Comparison of ENCODE assay signal across 9 cellular contexts in the genomic region with DNA sequence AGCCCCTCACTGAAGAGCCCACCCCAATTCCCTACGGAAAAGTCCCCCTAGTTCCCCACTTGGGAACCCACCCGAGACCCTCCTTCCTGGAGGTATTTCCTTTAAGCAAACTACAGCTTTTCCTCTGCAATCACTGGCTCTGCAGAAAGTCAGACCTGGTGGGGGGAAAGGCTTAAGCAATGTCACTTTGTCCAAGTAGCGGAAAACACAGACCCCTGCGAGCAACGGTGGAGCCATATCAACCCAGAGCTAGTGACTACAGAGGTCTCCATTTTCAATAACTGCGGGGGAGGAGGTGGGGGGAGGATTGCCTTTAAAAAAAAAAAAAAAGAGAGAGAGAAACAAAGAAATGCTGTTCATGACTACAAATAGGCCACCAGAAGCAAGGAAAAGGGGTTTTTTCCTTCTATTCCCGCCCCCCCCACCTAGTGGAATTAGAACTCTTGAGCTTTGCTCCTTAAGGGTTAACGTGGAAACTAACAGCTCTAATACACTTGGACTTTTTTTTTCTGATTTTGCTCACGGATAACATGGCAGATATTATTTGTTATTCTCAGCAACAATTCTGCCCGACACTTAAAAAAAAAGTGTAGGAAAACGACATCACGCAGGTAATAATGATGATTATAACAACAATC. TPM values are rescaled to one million over a fixed set of nuclear protein-coding genes. Genes with fewer than 3 reads are reported as not detected.
DNase-seq lines count a peak whose midpoint lies in the region; ATAC-seq, FAIRE-seq and TF ChIP-seq lines count a peak whose summit lies in the region.
"Had no signal": no experiment of that assay in that cellular context is flagged by ENCODE, and none has a peak within 500 bp of the region (broad histone marks: within the 10 kb centered on the region; RNA-seq: fewer than 3 reads in every experiment).

No MANE protein-coding gene starts in this region.

- no peaks in the 10 kb centered on the region for H3K9me2 ChIP-seq in neural cell (ENCODE audit: insufficient read depth, low read length)

- H3K9me1 ChIP-seq in IMR-90 (ENCODE audit: insufficient read depth, low read length) (0 out of 2 replicates have a peak, but pooled peaks cover 4% of the 10 kb centered on the region), endothelial cell of umbilical vein (replicated peaks; ENCODE audit: control insufficient read depth, extremely low read depth, insufficient read depth, low read length) (no peaks in the 10 kb centered on the region)

- POLR2A ChIA-PET in AG04450 (lab: Yijun Ruan, JAX) (interaction anchor here (0.7 to 0.8 kb wide), 2 partner anchors 48 to 167 kb away, joined by 3 to 7 read pairs; no protein-coding TSS in a partner anchor), IMR-90 (lab: Charles Lee; ENCODE audit: unreplicated experiment) (no interaction called here), endothelial cell of umbilical vein (lab: Charles Lee) (interaction anchor here (0.7 kb wide), 1 partner anchor 102 kb away, joined by 5 read pairs; no protein-coding TSS in a partner anchor)

- peak overlapping the region; percentile 83; the same call in 1 of the 2 replicates for H3K4me2 ChIP-seq in IMR-90 (ENCODE audit: low read depth, low read length)
- peak overlapping the region; percentile 95 for H3K4me2 ChIP-seq in endothelial cell of umbilical vein (ENCODE audit: insufficient read depth, low read length)
- peak overlapping the region; percentile 45 for H3K4me2 ChIP-seq in neural cell (ENCODE audit: low read length)

- no peak for TF ChIP-seq EP300 in neural cell (conservative IDR thresholded peaks at IDR 0.05; ENCODE audit: poor library complexity, severe bottlenecking)

- WGBS in IMR-90 (ENCODE audit: extremely low coverage in 2 of 2, insufficient read length in 1 of 2), 2 experiments, result no CpG with 5 or more reads among the region's 12 CpGs

- H2AK9ac ChIP-seq in IMR-90 (replicated peaks; ENCODE audit: low read depth, low read length, poor library complexity), result peak overlapping the region; percentile 58

- H3K56ac ChIP-seq in IMR-90 (ENCODE audit: extremely low read depth, insufficient read depth, low read length), result no peak overlapping the region

- no peak overlapping the region for H3K27ac ChIP-seq in AG04450 (ENCODE audit: low read depth, low read length)
- H3K27ac ChIP-seq in IMR-90 (ENCODE audit: insufficient read depth, low read length), result no peak overlapping the region
- no peak overlapping the region for H3K27ac ChIP-seq in endothelial cell of umbilical vein (ENCODE audit: insufficient read depth, low read depth, low read length)
- no peak overlapping the region for H3K27ac ChIP-seq in neural cell (ENCODE audit: low read length)

- peaks cover 4% of the 10 kb centered on the region for H3F3A ChIP-seq in neural cell (ENCODE audit: insufficient read depth, low read length, poor library complexity, severe bottlenecking)

- H2BK20ac ChIP-seq in IMR-90 (ENCODE audit: low read depth, low read length), result no peak overlapping the region

- TF ChIP-seq RAD21 in IMR-90 (IDR thresholded peaks at IDR 0.05; ENCODE audit: low read length) (no peak), neural cell (conservative IDR thresholded peaks at IDR 0.05) (no peak)

- H2BK120ac ChIP-seq in IMR-90 (ENCODE audit: low read depth, low read length), result no peak overlapping the region

- H3K4ac ChIP-seq in IMR-90 (ENCODE audit: low read depth, low read length), result peak overlapping the region; percentile 29; the same call in 1 of the 2 replicates

- 0 out of 2 replicates have a peak overlapping the region, but pooled peaks have one; percentile 9 for H3K23ac ChIP-seq in IMR-90 (ENCODE audit: low read depth, low read length)

- H4K20me1 ChIP-seq in IMR-90 (ENCODE audit: insufficient read depth, low read length) (no peaks in the 10 kb centered on the region), endothelial cell of umbilical vein (replicated peaks; ENCODE audit: control insufficient read depth, extremely low read depth, insufficient read depth, low read length) (no peaks in the 10 kb centered on the region), neural cell (ENCODE audit: insufficient read depth) (no peaks in the 10 kb centered on the region)

- ATAC-seq in IMR-90 (ENCODE audit: low read depth), result no peak

- H2AFZ ChIP-seq in IMR-90 (replicated peaks; ENCODE audit: low read length, poor library complexity), result peak overlapping the region; percentile 96
- H2AFZ ChIP-seq in endothelial cell of umbilical vein (ENCODE audit: low read depth, low read length), result peak overlapping the region; percentile 90
- H2AFZ ChIP-seq in neural cell (ENCODE audit: low read depth, low read length), result no peak overlapping the region

- no peak overlapping the region for H2BK5ac ChIP-seq in IMR-90 (ENCODE audit: low read depth, low read length, poor library complexity, severe bottlenecking)

- H3K14ac ChIP-seq in IMR-90 (replicated peaks; ENCODE audit: low read depth, low read length), result no peak overlapping the region; the same call in 1 of the 2 replicates

- H3K18ac ChIP-seq in IMR-90 (ENCODE audit: low read depth, low read length), result no peak overlapping the region

- DNase-seq in AG04450 (ENCODE audit: low read depth, low spot score) (no peak), IMR-90 (no peak), endothelial cell of umbilical vein (ENCODE audit: low read depth, low spot score) (no peak), A172 (ENCODE audit: low spot score) (no peak), NCI-H2029 (lab: John Stamatoyannopoulos, UW) (no peak), KBM-7 (no peak)
- no peak for DNase-seq in stimulated activated CD4-positive, alpha-beta T cell treated with anti-CD3 and anti-CD28 coated beads, Interleukin-4, amount 100 ng/mL, for 24 hours
- DNase-seq: activated T-cell treated with anti-CD3 and anti-CD28 coated beads for 4 hours had no signal

- dilution Hi-C loops in IMR-90 (cut with HindIII; ENCODE audit: low sequenced_read_pairs, unreplicated experiment) (no loop called here), endothelial cell of umbilical vein (cut with MboI; ENCODE audit: extremely low pct_ligation_motif_present, low sequenced_read_pairs) (no loop called here)

- no peaks in the 10 kb centered on the region; the same call in 1 of the 2 replicates for H3K9me3 ChIP-seq in AG04450 (ENCODE audit: control insufficient read depth, insufficient read depth, low read length)
- no peaks in the 10 kb centered on the region for H3K9me3 ChIP-seq in IMR-90 (ENCODE audit: control insufficient read depth, insufficient read depth, low read length)
- no peaks in the 10 kb centered on the region for H3K9me3 ChIP-seq in endothelial cell of umbilical vein (replicated peaks; ENCODE audit: control insufficient read depth, insufficient read depth, low read length)
- H3K9me3 ChIP-seq in neural cell (ENCODE audit: low read length), result no peaks in the 10 kb centered on the region

- TF ChIP-seq POLR2A in IMR-90 (IDR thresholded peaks at IDR 0.05; ENCODE audit: low read depth, low read length), result no peak
- TF ChIP-seq POLR2A in endothelial cell of umbilical vein (IDR thresholded peaks at IDR 0.05; ENCODE audit: low read depth, low read length), result no peak

- H3K27me3 ChIP-seq in AG04450 (ENCODE audit: control insufficient read depth, insufficient read depth, low read length) (peaks cover 5% of the 10 kb centered on the region), IMR-90 (ENCODE audit: control insufficient read depth, insufficient read depth, low read length) (no peaks in the 10 kb centered on the region), endothelial cell of umbilical vein (ENCODE audit: control insufficient read depth in 2 of 2, insufficient read depth in 2 of 2, low read length in 2 of 2) (peaks cover 8 to 13% of the 10 kb centered on the region in 2 experiments), neural cell (ENCODE audit: insufficient read depth, low read depth, low read length) (peaks cover 13% of the 10 kb centered on the region)

- peak overlapping the region; percentile 59 for H3K4me3 ChIP-seq in AG04450 (ENCODE audit: low read depth, low read length)
- H3K4me3 ChIP-seq in IMR-90 (ENCODE audit: insufficient read depth, low read depth, low read length), result peak overlapping the region; percentile 48
- peak overlapping the region in 1 of 3 experiments; percentile 31 for H3K4me3 ChIP-seq in endothelial cell of umbilical vein (replicated peaks in 1 of 3; ENCODE audit: insufficient read depth in 1 of 3, low read depth in 1 of 3, low read length in 3 of 3)
- H3K4me3 ChIP-seq in neural cell (ENCODE audit: low read length), result peak overlapping the region; percentile 66

- no peak overlapping the region; the same call in 1 of the 2 replicates for H3K9ac ChIP-seq in IMR-90 (ENCODE audit: low read depth, low read length)
- H3K9ac ChIP-seq in endothelial cell of umbilical vein (replicated peaks; ENCODE audit: extremely low read depth, insufficient read depth, low read length), result no peak overlapping the region
- peak overlapping the region; percentile 50 for H3K9ac ChIP-seq in neural cell (ENCODE audit: low read length)

- no peak overlapping the region for H4K91ac ChIP-seq in IMR-90 (ENCODE audit: insufficient read depth, low read depth, low read length)

- H3K36me3 ChIP-seq in IMR-90 (ENCODE audit: control insufficient read depth, insufficient read depth, low read length) (no peaks in the 10 kb centered on the region), endothelial cell of umbilical vein (ENCODE audit: control insufficient read depth in 2 of 2, extremely low read depth in 1 of 2, insufficient read depth in 2 of 2, low read length in 2 of 2) (no peaks in the 10 kb centered on the region), neural cell (ENCODE audit: insufficient read depth, low read length) (no peaks in the 10 kb centered on the region)

- intact Hi-C loops in IMR-90 (cut with micrococcal nuclease), result no loop called here
- intact Hi-C loops in endothelial cell of umbilical vein (cut with micrococcal nuclease), result loop anchor here (5.0 kb wide), 2 partner anchors 75 to 100 kb away; no protein-coding TSS in a partner anchor

- in situ Hi-C loops in IMR-90 (cut with MboI; ENCODE audit: low sequenced_read_pairs), result no loop called here
- in situ Hi-C loops in KBM-7 (cut with MboI; ENCODE audit: low pct_unique_long_range_greater_than_20kb, low sequenced_read_pairs), result no loop called here

- H3K79me1 ChIP-seq in IMR-90 (ENCODE audit: low read depth in 1 of 2, low read length in 2 of 2), result no peaks in the 10 kb centered on the region

- BruUV-seq in IMR-90 (replicated peaks; lab: Mats Ljungman, UMichigan), result no TSS peak
- BruUV-seq in endothelial cell of umbilical vein (replicated peaks; lab: Mats Ljungman, UMichigan), result no TSS peak

- CTCF ChIA-PET in AG04450 (lab: Charles Lee), result interaction anchor here (0.6 to 1.2 kb wide), 5 partner anchors 32 to 964 kb away, joined by 3 to 7 read pairs (median 6); no protein-coding TSS in a partner anchor
- CTCF ChIA-PET in IMR-90 (lab: Yijun Ruan, JAX), result interaction anchor here (1.1 to 1.5 kb wide), 2 partner anchors 11 to 113 kb away, joined by 3 read pairs; no protein-coding TSS in a partner anchor
- CTCF ChIA-PET in endothelial cell of umbilical vein (lab: Charles Lee), result interaction anchor here (0.8 to 1.4 kb wide), 8 partner anchors 9 to 104 kb away, joined by 3 to 5 read pairs (median 3); no protein-coding TSS in a partner anchor

- no peaks in the 10 kb centered on the region for H3K79me2 ChIP-seq in endothelial cell of umbilical vein (ENCODE audit: control insufficient read depth, insufficient read depth, low read length)
- peaks cover 49% of the 10 kb centered on the region for H3K79me2 ChIP-seq in neural cell (replicated peaks; ENCODE audit: insufficient read depth, low read length)

- H2BK15ac ChIP-seq in IMR-90 (ENCODE audit: low read depth, low read length), result no peak overlapping the region

- H4K8ac ChIP-seq in IMR-90 (ENCODE audit: low read depth in 2 of 2, low read length in 2 of 2), result peak overlapping the region in 1 of 2 experiments; percentile 67; a peak in 1 of 4 replicates

- no peak for FAIRE-seq in endothelial cell of umbilical vein (lab: Jason Lieb, UNC)

- no peak for TF ChIP-seq CTCF in AG04450 (IDR thresholded peaks at IDR 0.05; ENCODE audit: low read depth, low read length)
- no peak for TF ChIP-seq CTCF in IMR-90 (conservative IDR thresholded peaks at IDR 0.05; ENCODE audit: low read depth, low read length)
- no peak for TF ChIP-seq CTCF in endothelial cell of umbilical vein (IDR thresholded peaks at IDR 0.05; ENCODE audit: extremely low read depth in 1 of 2, insufficient read depth in 1 of 2, low read depth in 1 of 2, low read length in 2 of 2)
- TF ChIP-seq CTCF in neural cell (IDR thresholded peaks at IDR 0.05; ENCODE audit: poor library complexity, severe bottlenecking), result no peak

- H3K4me1 ChIP-seq in IMR-90 (ENCODE audit: control insufficient read depth, insufficient read depth, low read length), result peaks cover 3% of the 10 kb centered on the region; the same call in 1 of the 2 replicates
- peaks cover 11% of the 10 kb centered on the region for H3K4me1 ChIP-seq in endothelial cell of umbilical vein (ENCODE audit: control insufficient read depth, extremely low read depth, insufficient read depth, low read length)

- H2AK5ac ChIP-seq in IMR-90 (ENCODE audit: low read depth, low read length), result no peak overlapping the region

- H4K5ac ChIP-seq in IMR-90 (ENCODE audit: low read depth, low read length), result no peak overlapping the region

RNA-seq across cellular contexts. Expression of a gene that starts 1.1 kb away (rescaled TPM):
- polyA plus RNA-seq in AG04450 (2011; rRNA removed) (2.0 and 2.5 TPM in 2 replicates), IMR-90 (2012; rRNA removed) (1.1 and 1.2 TPM in 2 replicates), endothelial cell of umbilical vein (0.03 and 0.04 TPM in 2 replicates), neural cell (2.1 and 3.5 TPM in 2 replicates)
- 0.32 and 0.56 TPM in 2 replicates for polyA minus RNA-seq in AG04450 (2011; rRNA and poly(A)+ RNA removed)
- total RNA-seq in IMR-90 (2012; rRNA removed) (0.18 and 0.28 TPM in 2 replicates), endothelial cell of umbilical vein (0.09 TPM in 1 of 2 replicates, not detected in the other)
- 1.1 and 1.9 TPM in 2 replicates for polyA plus RNA-seq in IMR-90 (2012; cell fraction: cytosol; rRNA removed)
- 0.33 and 0.64 TPM in 2 replicates for polyA plus RNA-seq in IMR-90 (2012; cell fraction: nucleus; rRNA removed; ENCODE audit: low replicate concordance)
- polyA plus RNA-seq in endothelial cell of umbilical vein (2011; cell fraction: cytosol; rRNA removed), result 0.03 and 0.08 TPM in 2 replicates
- 0.08 and 0.11 TPM in 2 replicates for polyA plus RNA-seq in endothelial cell of umbilical vein (2011; cell fraction: nucleus; rRNA removed)
- not detected in 2 replicates for polyA plus RNA-seq in endothelial cell of umbilical vein (2012)
- polyA minus RNA-seq in endothelial cell of umbilical vein (not detected in 2 replicates), neural cell (1.4 and 1.5 TPM in 2 replicates)
- polyA minus RNA-seq in endothelial cell of umbilical vein (2011; cell fraction: cytosol; rRNA and poly(A)+ RNA removed), result not detected
- 0.14 TPM in 1 of 2 replicates, not detected in the other for polyA minus RNA-seq in endothelial cell of umbilical vein (2011; cell fraction: nucleus; rRNA and poly(A)+ RNA removed)
- 0.31 and 0.74 TPM in 2 replicates for total RNA-seq in A172 (2014; rRNA removed; shearing (Covaris generic))

Comparison
In these comparisons a context has a peak if more than half of its experiments do, and no peak if none do; other contexts are left out.
1. H3K4me2 ChIP-seq: peak in every context shown above with its lines; median percentile 95 in endothelial cell of umbilical vein; 83 in IMR-90; 45 in neural cell.